In the genomic region with DNA sequence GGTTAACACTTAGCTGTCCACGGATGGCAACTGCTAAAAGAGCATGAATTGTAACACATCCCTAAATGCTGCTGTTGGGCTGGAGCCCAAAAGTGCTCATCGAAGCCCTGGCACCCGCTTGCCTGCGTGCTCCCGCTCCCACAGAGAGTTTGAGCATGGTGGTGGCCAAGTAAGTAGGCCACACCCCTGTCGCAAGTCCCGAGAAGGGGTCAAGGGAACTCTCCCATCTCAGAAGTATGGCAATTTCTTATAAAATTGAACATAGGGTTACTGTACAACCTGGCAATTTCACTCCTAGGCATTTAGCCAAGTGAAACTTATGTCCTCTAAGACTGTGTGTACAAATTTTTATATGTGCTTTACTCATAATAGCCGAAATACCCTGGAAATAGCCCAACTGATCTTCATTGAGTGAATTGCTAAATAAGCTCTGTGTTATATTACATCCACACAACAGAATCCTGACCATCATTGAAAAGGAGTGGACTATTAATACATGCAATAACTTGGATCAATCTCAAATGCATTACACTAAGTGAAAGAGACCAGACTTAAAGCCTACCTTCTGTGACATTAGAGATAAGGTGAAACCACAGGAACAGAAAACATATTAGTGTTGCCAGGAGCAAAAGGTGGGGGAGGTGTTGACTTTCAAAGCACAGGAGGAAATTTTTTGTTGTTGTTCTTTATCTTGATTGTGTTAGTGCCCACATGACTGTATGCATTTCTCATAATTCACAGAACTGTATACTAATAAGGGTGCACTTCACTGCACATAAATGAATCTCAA, we compare ENCODE assay signal across 13 cellular contexts. TPM values are rescaled to one million over a fixed set of nuclear protein-coding genes. Genes with fewer than 3 reads are reported as not detected.
A peak's percentile ranks its signal among the peaks of the same experiment; 100 is the strongest.
DNase-seq lines count a peak whose midpoint lies in the region; ATAC-seq and TF ChIP-seq lines count a peak whose summit lies in the region.
"Had no signal": no experiment of that assay in that cellular context is flagged by ENCODE, and none has a peak within 500 bp of the region (broad histone marks: within the 10 kb centered on the region; RNA-seq: fewer than 3 reads in every experiment).

No MANE protein-coding gene starts in this region.

- peak; percentile 33 for DNase-seq in activated naive CD4-positive, alpha-beta T cell treated with anti-CD3 and anti-CD28 coated beads for 36 hours
- no peak for DNase-seq in activated naive CD4-positive, alpha-beta T cell treated with Interleukin-2 at 50 U/mL for 16 hours
- DNase-seq in RPMI8226 (peak; percentile 42), cardiac fibroblast (ENCODE audit: low read depth in 2 of 2) (peak; percentile 14 to 28), stomach (no peak), NCI-H748 treated with DMSO at 0.1 percent for 48 hours (lab: John Stamatoyannopoulos, UW) (no peak), kidney tubule cell (ENCODE audit: low spot score) (no peak), upper lobe of right lung (no peak)
- DNase-seq: left cardiac atrium, NCI-H1694, SIG-M5 had no signal

- H3K36me3 Mint-ChIP-seq in activated naive CD4-positive, alpha-beta T cell treated with anti-CD3 and anti-CD28 coated beads for 36 hours (ENCODE audit: low read depth) = no peaks in the 10 kb centered on the region

- no peak overlapping the region for H3K4me3 Mint-ChIP-seq in activated naive CD4-positive, alpha-beta T cell treated with anti-CD3 and anti-CD28 coated beads for 36 hours

- H3K4me1 Mint-ChIP-seq in activated naive CD4-positive, alpha-beta T cell treated with anti-CD3 and anti-CD28 coated beads for 36 hours (ENCODE audit: low read depth) = peaks cover 74% of the 10 kb centered on the region

- H3K27ac ChIP-seq in stomach (peak overlapping the region in 4 of 5 donors; percentile 19 to 44 (median 34)), upper lobe of right lung (no peak overlapping the region)

- 39 to 74% (median 54%) methylated on average over 7 to 8 of the region's 8 CpGs for WGBS in stomach, 5 donors

- CTCF ChIA-PET in activated naive CD4-positive, alpha-beta T cell treated with anti-CD3 and anti-CD28 coated beads for 36 hours (lab: Charles Lee) = interaction anchor here (1.3 kb wide), 1 partner anchor 187 kb away, joined by 4 read pairs; no protein-coding TSS in a partner anchor

- TF ChIP-seq CTCF in cardiac fibroblast (IDR thresholded peaks at IDR 0.05; ENCODE audit: low read depth, low read length) (no peak), stomach (IDR thresholded peaks at IDR 0.05) (no peak), upper lobe of right lung (IDR thresholded peaks at IDR 0.05) (no peak)

- no peak for TF ChIP-seq EP300 in stomach (IDR thresholded peaks at IDR 0.05)

- peaks cover 4 to 36% (median 19%) of the 10 kb centered on the region in 4 donors for H3K4me1 ChIP-seq in stomach
- H3K4me1 ChIP-seq in upper lobe of right lung = no peaks in the 10 kb centered on the region

- no peaks in the 10 kb centered on the region for H3K27me3 Mint-ChIP-seq in activated naive CD4-positive, alpha-beta T cell treated with anti-CD3 and anti-CD28 coated beads for 36 hours (ENCODE audit: low read depth)
- H3K27me3 Mint-ChIP-seq: progenitor cell of endocrine pancreas had no signal

- H3K4me3 ChIP-seq in cardiac fibroblast (replicated peaks in 1 of 2; ENCODE audit: low read depth in 2 of 2, low read length in 2 of 2) (no peak overlapping the region), stomach (no peak overlapping the region), upper lobe of right lung (no peak overlapping the region)

- H3K9me3 ChIP-seq in stomach (no peaks in the 10 kb centered on the region), upper lobe of right lung (no peaks in the 10 kb centered on the region)

- peak overlapping the region; percentile 42 for H3K27ac Mint-ChIP-seq in activated naive CD4-positive, alpha-beta T cell treated with anti-CD3 and anti-CD28 coated beads for 36 hours
- H3K27ac Mint-ChIP-seq: progenitor cell of endocrine pancreas had no signal

- no peaks in the 10 kb centered on the region for H3K27me3 ChIP-seq in stomach
- no peaks in the 10 kb centered on the region for H3K27me3 ChIP-seq in upper lobe of right lung

- H3K36me3 ChIP-seq in stomach (peaks cover 0 to 7% (median 0%) of the 10 kb centered on the region in 4 donors), upper lobe of right lung (no peaks in the 10 kb centered on the region)

- no peak for TF ChIP-seq POLR2A in stomach (IDR thresholded peaks at IDR 0.05)

- ATAC-seq in upper lobe of right lung = no peak
- ATAC-seq: left cardiac atrium had no signal

- no peaks in the 10 kb centered on the region for H3K9me3 Mint-ChIP-seq in activated naive CD4-positive, alpha-beta T cell treated with anti-CD3 and anti-CD28 coated beads for 36 hours

- intact Hi-C loops in activated naive CD4-positive, alpha-beta T cell treated with anti-CD3 and anti-CD28 coated beads for 36 hours (cut with micrococcal nuclease) = loop anchor here (5.0 kb wide), 4 partner anchors 592 to 873 kb away; a partner anchor contains a TSS
- intact Hi-C loops in stomach (cut with DNase I; ENCODE audit: low total_unique reads) (no loop called here), upper lobe of right lung (cut with DNase I) (no loop called here)

RNA-seq across cellular contexts. Expression of a gene that starts 1.5 kb away (rescaled TPM):
- total RNA-seq in activated naive CD4-positive, alpha-beta T cell treated with anti-CD3 and anti-CD28 coated beads for 36 hours = 10 to 100 TPM; 14.5 to 14.6 TPM
- 1 to 10 TPM in 1 of 5 donors, under 1 TPM in 1, not detected in 3; 0.73 to 2.3 TPM for total RNA-seq in stomach
- polyA plus RNA-seq in stomach = 1 to 10 TPM in 1 of 3 donors, not detected in 2; 2.3 TPM
- 0.90 TPM for total RNA-seq in upper lobe of right lung
- total RNA-seq: endothelial cell of umbilical vein, progenitor cell of endocrine pancreas had no signal
- polyA plus RNA-seq: endothelial cell of umbilical vein had no signal

RNA-seq across cellular contexts. Expression of a gene that starts 48.3 kb away (rescaled TPM):
- total RNA-seq in activated naive CD4-positive, alpha-beta T cell treated with anti-CD3 and anti-CD28 coated beads for 36 hours = 1 to 10 TPM; 3.1 to 3.8 TPM
- 10 to 100 TPM in 4 of 5 donors, 1 to 10 TPM in 1; 9.9 to 66.9 (median 59.0) TPM for total RNA-seq in stomach
- polyA plus RNA-seq in stomach = 10 to 100 TPM in 2 of 3 donors, 1 to 10 TPM in 1; 4.2 to 16.0 (median 10.0) TPM
- 20.1 TPM for total RNA-seq in upper lobe of right lung

Comparison
In these comparisons a context has a peak if more than half of its experiments do, and no peak if none do; other contexts are left out.
1. DNase-seq: peak in activated naive CD4-positive, alpha-beta T cell treated with anti-CD3 and anti-CD28 coated beads for 36 hours (single experiment), RPMI8226 (single experiment) and cardiac fibroblast (2 of 2); none in activated naive CD4-positive, alpha-beta T cell treated with Interleukin-2 at 50 U/mL for 16 hours (single experiment), stomach (single experiment), NCI-H748 treated with DMSO at 0.1 percent for 48 hours (single experiment), kidney tubule cell (single experiment) and upper lobe of right lung (single experiment).